ENCODE assay signal across 11 cellular contexts in genomic region chr4:138114434-138114833, GRCh38.
DNase-seq lines count a peak whose midpoint lies in the region; ATAC-seq and TF ChIP-seq lines count a peak whose summit lies in the region.
"Had no signal": no experiment of that assay in that cellular context is flagged by ENCODE, and none has a peak within 500 bp of the region (broad histone marks: within the 10 kb centered on the region; RNA-seq: fewer than 3 reads in every experiment).

No MANE protein-coding gene starts in this region.

- BruUV-seq in mammary epithelial cell (replicated peaks; lab: Mats Ljungman, UMichigan) (no TSS peak), A673 (replicated peaks; lab: Mats Ljungman, UMichigan) (no TSS peak)

- no peaks in the 10 kb centered on the region for H3K79me2 ChIP-seq in mammary epithelial cell (ENCODE audit: insufficient read depth, low read length)

- CTCF ChIA-PET in mammary epithelial cell (lab: Charles Lee; ENCODE audit: low non-redundant PET) = no interaction called here
- CTCF ChIA-PET in A673 (lab: Charles Lee) = no interaction called here

- no peak overlapping the region for H3K9ac ChIP-seq in mammary epithelial cell (ENCODE audit: insufficient read depth, low read length)

- H3K27ac ChIP-seq in mammary epithelial cell (ENCODE audit: insufficient read depth, low read depth, low read length) (peak overlapping the region; percentile 6), A673 (ENCODE audit: low read depth, low read length, poor library complexity, severe bottlenecking) (no peak overlapping the region)

- H3K36me3 ChIP-seq in mammary epithelial cell (ENCODE audit: insufficient read depth, low read length) (no peaks in the 10 kb centered on the region), A673 (ENCODE audit: insufficient read depth, low read length, poor library complexity, severe bottlenecking) (no peaks in the 10 kb centered on the region)

- H3K4me3 ChIP-seq in GM12865 (ENCODE audit: low read depth, low read length) (no peak overlapping the region), mammary epithelial cell (replicated peaks in 1 of 3; ENCODE audit: insufficient read depth in 1 of 3, low read depth in 2 of 3, low read length in 3 of 3) (no peak overlapping the region), A673 (ENCODE audit: low read depth, low read length, poor library complexity, severe bottlenecking) (no peak overlapping the region)
- H3K4me3 ChIP-seq: lung had no signal

- H3K9me3 ChIP-seq in mammary epithelial cell (replicated peaks; ENCODE audit: insufficient read depth, low read length) (no peaks in the 10 kb centered on the region), A673 (ENCODE audit: low read depth, low read length, poor library complexity, severe bottlenecking) (no peaks in the 10 kb centered on the region)

- in situ Hi-C loops in mammary epithelial cell (cut with MboI; ENCODE audit: low sequenced_read_pairs in 2 of 2) = no loop called here

- H2AFZ ChIP-seq in mammary epithelial cell (ENCODE audit: low read depth, low read length) = peak overlapping the region; percentile 0

- H3K4me1 ChIP-seq in mammary epithelial cell (ENCODE audit: insufficient read depth, low read length) (peaks cover 37% of the 10 kb centered on the region), A673 (ENCODE audit: insufficient read depth, low read length, poor library complexity, severe bottlenecking) (no peaks in the 10 kb centered on the region)

- peak; percentile 63 for DNase-seq in GM12865 (ENCODE audit: low read depth)
- no peak for DNase-seq in mammary epithelial cell
- no peak for DNase-seq in activated CD4-positive, alpha-beta T cell treated with anti-CD3 and anti-CD28 coated beads, Interleukin-2, amount 50 U/mL, for 1 hour
- no peak for DNase-seq in A673 (ENCODE audit: low spot score)
- no peak for DNase-seq in LoVo (ENCODE audit: low spot score)
- no peak for DNase-seq in anterior cingulate cortex (lab: John Stamatoyannopoulos, UW)
- DNase-seq: cortex of kidney, NCI-H1105 had no signal

- intact Hi-C loops in mammary epithelial cell (cut with micrococcal nuclease) = no loop called here
- intact Hi-C loops in A673 (cut with micrococcal nuclease; ENCODE audit: unreplicated experiment) = no loop called here

- no peak overlapping the region for H3K4me2 ChIP-seq in mammary epithelial cell (ENCODE audit: insufficient read depth, low read depth, low read length)

- H3K27me3 ChIP-seq in mammary epithelial cell (ENCODE audit: insufficient read depth, low read length) = no peaks in the 10 kb centered on the region
- H3K27me3 ChIP-seq in A673 (replicated peaks; ENCODE audit: insufficient read depth, low read depth, low read length, poor library complexity) = no peaks in the 10 kb centered on the region

- dilution Hi-C loops in mammary epithelial cell (cut with HindIII; ENCODE audit: low sequenced_read_pairs) = no loop called here

- no peaks in the 10 kb centered on the region for H4K20me1 ChIP-seq in mammary epithelial cell (ENCODE audit: insufficient read depth, low read length)

- no peak for TF ChIP-seq CTCF in GM12865 (IDR thresholded peaks at IDR 0.05; ENCODE audit: insufficient read depth, low read depth, low read length, missing control alignments)
- TF ChIP-seq CTCF in mammary epithelial cell (conservative IDR thresholded peaks at IDR 0.05 in 1 of 2, IDR thresholded peaks at IDR 0.05 in 1 of 2; ENCODE audit: extremely low read depth in 1 of 2, insufficient read depth in 1 of 2, low read depth in 1 of 2, low read length in 2 of 2) = no peak
- no peak for TF ChIP-seq CTCF in A673 (conservative IDR thresholded peaks at IDR 0.05; ENCODE audit: low read depth, low read length)

- POLR2A ChIA-PET in A673 (lab: Charles Lee; ENCODE audit: low non-redundant PET) = no interaction called here

- 88% methylated on average over 1 of the region's 1 CpG for WGBS in mammary epithelial cell (ENCODE audit: low coverage, missing lambda C conversion rate)

- peak; percentile 100 for ATAC-seq in GM19467 (IDR thresholded peaks at IDR 0.05; ENCODE audit: unreplicated experiment)
- ATAC-seq in HG03108 (IDR thresholded peaks at IDR 0.05; ENCODE audit: unreplicated experiment) = peak; percentile 100
